1 cellular context compared by ENCODE assay signal in genomic region chr1:230797376-230798186, GRCh38.
TF ChIP-seq lines count a peak whose summit lies in the region.

No MANE protein-coding gene starts in this region.

TF ChIP-seq in K562, 482 proteins besides CTCF, POLR2A, EP300 and RAD21 (continued from another document and continues in another):
- TF ChIP-seq ARID4B (CRISPR knock-in tag; IDR thresholded peaks at IDR 0.05) (no peak), CLOCK (CRISPR knock-in tag; IDR thresholded peaks at IDR 0.05; ENCODE audit: borderline replicate concordance) (no peak), ZNF263 (CRISPR knock-in tag; IDR thresholded peaks at IDR 0.05; ENCODE audit: borderline replicate concordance) (peak; percentile 31; the same call in 1 of the 2 replicates), ILK (tag; IDR thresholded peaks at IDR 0.05; ENCODE audit: borderline replicate concordance, low read depth) (no peak), ZNF551 (CRISPR knock-in tag; IDR thresholded peaks at IDR 0.05) (no peak), TEAD2 (tag; IDR thresholded peaks at IDR 0.05) (no peak), FOXA1 (IDR thresholded peaks at IDR 0.05; ENCODE audit: borderline replicate concordance) (no peak), MED1 (CRISPR knock-in tag; IDR thresholded peaks at IDR 0.05; ENCODE audit: borderline replicate concordance) (no peak), EGR1 (conservative IDR thresholded peaks at IDR 0.05) (no peak), SNIP1 (IDR thresholded peaks at IDR 0.05; ENCODE audit: low read depth) (no peak), ZNF444 (CRISPR knock-in tag; IDR thresholded peaks at IDR 0.05) (no peak), FOXM1 (IDR thresholded peaks at IDR 0.05; ENCODE audit: low read depth) (no peak), FOXM1 (CRISPR knock-in tag; IDR thresholded peaks at IDR 0.05; ENCODE audit: low read depth) (no peak), MYBL2 (IDR thresholded peaks at IDR 0.05; ENCODE audit: low read depth) (no peak), MYBL2 (CRISPR knock-in tag; IDR thresholded peaks at IDR 0.05; ENCODE audit: borderline replicate concordance) (no peak), JUNB (CRISPR knock-in tag; conservative IDR thresholded peaks at IDR 0.05) (no peak), ARID2 (IDR thresholded peaks at IDR 0.05) (peak; percentile 65), ESRRA (IDR thresholded peaks at IDR 0.05; ENCODE audit: borderline replicate concordance, low read depth) (peak; percentile 92), THRA (IDR thresholded peaks at IDR 0.05) (no peak), RAD51 (IDR thresholded peaks at IDR 0.05; ENCODE audit: borderline replicate concordance, low read depth) (no peak), CBFB (CRISPR knock-in tag; IDR thresholded peaks at IDR 0.05) (no peak), TAF15 (IDR thresholded peaks at IDR 0.05; ENCODE audit: low read depth, low read length) (no peak), STAT5B (CRISPR knock-in tag; IDR thresholded peaks at IDR 0.05) (no peak), POLR2G (IDR thresholded peaks at IDR 0.05; ENCODE audit: low read depth, low read length) (no peak), EHMT2 (IDR thresholded peaks at IDR 0.05) (no peak), ZNF239 (CRISPR knock-in tag; IDR thresholded peaks at IDR 0.05) (no peak), ZNF586 (CRISPR knock-in tag; conservative IDR thresholded peaks at IDR 0.05) (no peak), ZBTB17 (CRISPR knock-in tag; IDR thresholded peaks at IDR 0.05) (no peak), ZNF766 (CRISPR knock-in tag; conservative IDR thresholded peaks at IDR 0.05) (no peak), ZNF668 (CRISPR knock-in tag; IDR thresholded peaks at IDR 0.05) (no peak), CCNT2 (IDR thresholded peaks at IDR 0.05; ENCODE audit: borderline replicate concordance, extremely low read depth, insufficient read length, low read depth, low read length) (no peak), FIP1L1 (IDR thresholded peaks at IDR 0.05; ENCODE audit: low read depth, low read length, poor library complexity, severe bottlenecking) (no peak), BRF2 (IDR thresholded peaks at IDR 0.05; ENCODE audit: borderline replicate concordance, insufficient read depth, insufficient read length) (no peak), KAT7 (CRISPR knock-in tag; IDR thresholded peaks at IDR 0.05; ENCODE audit: borderline replicate concordance) (no peak), CUX1 (CRISPR knock-in tag; IDR thresholded peaks at IDR 0.05) (no peak), SMC3 (conservative IDR thresholded peaks at IDR 0.05; ENCODE audit: insufficient read depth, low read depth, low read length) (peak; percentile 89), RB1 (IDR thresholded peaks at IDR 0.05; ENCODE audit: low read depth) (peak; percentile 56), RBM17 (IDR thresholded peaks at IDR 0.05; ENCODE audit: borderline replicate concordance, low read depth, low read length) (no peak), ZNF354B (CRISPR knock-in tag; IDR thresholded peaks at IDR 0.05) (no peak), ARID3A (IDR thresholded peaks at IDR 0.05; ENCODE audit: borderline replicate concordance, low read depth, low read length) (no peak), ZNF143 (CRISPR knock-in tag; IDR thresholded peaks at IDR 0.05) (no peak), ZNF512 (tag; IDR thresholded peaks at IDR 0.05) (no peak), EWSR1 (IDR thresholded peaks at IDR 0.05; ENCODE audit: borderline replicate concordance, low read depth, partially characterized antibody) (no peak), ATF3 (IDR thresholded peaks at IDR 0.05) (no peak), ATF3 (CRISPR knock-in tag; conservative IDR thresholded peaks at IDR 0.05) (no peak), DPF2 (IDR thresholded peaks at IDR 0.05) (no peak), TAL1 (IDR thresholded peaks at IDR 0.05) (no peak), ADNP (tag; IDR thresholded peaks at IDR 0.05) (no peak)
